In genomic region chr3:47473391-47473790, GRCh38 we compare ENCODE assay signal across 13 cellular contexts. TPM values are rescaled to one million over a fixed set of nuclear protein-coding genes. Genes with fewer than 3 reads are reported as not detected.
DNase-seq lines count a peak whose midpoint lies in the region; ATAC-seq and TF ChIP-seq lines count a peak whose summit lies in the region.
"Had no signal": no experiment of that assay in that cellular context is flagged by ENCODE, and none has a peak within 500 bp of the region (broad histone marks: within the 10 kb centered on the region; RNA-seq: fewer than 3 reads in every experiment).

No MANE protein-coding gene starts in this region.

- no peak overlapping the region for H3K27ac ChIP-seq in RWPE1
- H3K27ac ChIP-seq: esophagus muscularis mucosa, uterus had no signal

- H3K36me3 Mint-ChIP-seq in activated T-cell treated with anti-CD3 and anti-CD28 coated beads, Interleukin-2, amount 50 U/mL, for 72 hours (ENCODE audit: insufficient read depth in 2 of 2) = peaks cover 0 to 2% of the 10 kb centered on the region in 2 donors
- peaks cover 7% of the 10 kb centered on the region for H3K36me3 Mint-ChIP-seq in WTC11
- no peaks in the 10 kb centered on the region for H3K36me3 Mint-ChIP-seq in glutamatergic neuron (ENCODE audit: unreplicated experiment)
- peaks cover 6% of the 10 kb centered on the region for H3K36me3 Mint-ChIP-seq in stimulated activated memory B cell treated with anti-CD40 and anti-IgM and Interleukin-4, amounts not matched to agents 10 μg/mL and 1 μg/mL and 100 μg/mL, for 72 hours

- H3K9me3 Mint-ChIP-seq in activated T-cell treated with anti-CD3 and anti-CD28 coated beads, Interleukin-2, amount 50 U/mL, for 72 hours = no peaks in the 10 kb centered on the region
- peaks cover 4% of the 10 kb centered on the region; the same call in 1 of the 2 replicates for H3K9me3 Mint-ChIP-seq in WTC11
- peaks cover 4% of the 10 kb centered on the region for H3K9me3 Mint-ChIP-seq in glutamatergic neuron (ENCODE audit: unreplicated experiment)
- no peaks in the 10 kb centered on the region for H3K9me3 Mint-ChIP-seq in stimulated activated memory B cell treated with anti-CD40 and anti-IgM and Interleukin-4, amounts not matched to agents 10 μg/mL and 1 μg/mL and 100 μg/mL, for 72 hours

- CTCF ChIA-PET in WTC11 (lab: Charles Lee) (interaction anchor here (1.1 kb wide), 1 partner anchor 52 kb away, joined by 8 read pairs; no protein-coding TSS in a partner anchor), RWPE1 (lab: Yijun Ruan, JAX) (interaction anchor here (0.6 kb wide), 1 partner anchor 114 kb away, joined by 3 read pairs; no protein-coding TSS in a partner anchor)

- H3K27ac Mint-ChIP-seq in activated T-cell treated with anti-CD3 and anti-CD28 coated beads, Interleukin-2, amount 50 U/mL, for 72 hours = peak overlapping the region; percentile 81
- H3K27ac Mint-ChIP-seq in WTC11 (peak overlapping the region; percentile 50), glutamatergic neuron (ENCODE audit: unreplicated experiment) (no peak overlapping the region)
- peak overlapping the region; percentile 43 for H3K27ac Mint-ChIP-seq in stimulated activated memory B cell treated with anti-CD40 and anti-IgM and Interleukin-4, amounts not matched to agents 10 μg/mL and 1 μg/mL and 100 μg/mL, for 72 hours

- no peak for DNase-seq in activated T-cell treated with anti-CD3 and anti-CD28 coated beads, Interleukin-2, amount 50 U/mL, for 72 hours
- no peak for DNase-seq in activated T-cell treated with anti-CD3 and anti-CD28 coated beads, Interleukin-2, amount 50 U/mL, for 1 hour
- DNase-seq in WTC11 (ENCODE audit: low spot score) (no peak), glutamatergic neuron (no peak), A172 (ENCODE audit: low spot score) (no peak), RWPE1 (ENCODE audit: low spot score) (no peak)
- DNase-seq: activated CD8-positive, alpha-beta memory T cell treated with anti-CD3 and anti-CD28 coated beads, Interleukin-2, amount 50 U/mL, for 4 hours; AML-193; NCI-H1694; uterus had no signal

- H3K27me3 Mint-ChIP-seq in activated T-cell treated with anti-CD3 and anti-CD28 coated beads, Interleukin-2, amount 50 U/mL, for 72 hours (ENCODE audit: low read depth) = no peaks in the 10 kb centered on the region
- H3K27me3 Mint-ChIP-seq in WTC11 (ENCODE audit: low read depth) = no peaks in the 10 kb centered on the region
- peaks cover 4% of the 10 kb centered on the region for H3K27me3 Mint-ChIP-seq in glutamatergic neuron (ENCODE audit: unreplicated experiment)
- no peaks in the 10 kb centered on the region for H3K27me3 Mint-ChIP-seq in stimulated activated memory B cell treated with anti-CD40 and anti-IgM and Interleukin-4, amounts not matched to agents 10 μg/mL and 1 μg/mL and 100 μg/mL, for 72 hours

- H3K4me3 Mint-ChIP-seq in activated T-cell treated with anti-CD3 and anti-CD28 coated beads, Interleukin-2, amount 50 U/mL, for 72 hours = peak overlapping the region; percentile 88 to 94
- peak overlapping the region; percentile 66 for H3K4me3 Mint-ChIP-seq in WTC11
- H3K4me3 Mint-ChIP-seq in glutamatergic neuron (ENCODE audit: unreplicated experiment) = peak overlapping the region; percentile 78
- H3K4me3 Mint-ChIP-seq in stimulated activated memory B cell treated with anti-CD40 and anti-IgM and Interleukin-4, amounts not matched to agents 10 μg/mL and 1 μg/mL and 100 μg/mL, for 72 hours = peak overlapping the region; percentile 70

- H3K4me1 Mint-ChIP-seq in activated T-cell treated with anti-CD3 and anti-CD28 coated beads, Interleukin-2, amount 50 U/mL, for 72 hours (ENCODE audit: low read depth) = peaks cover 37% of the 10 kb centered on the region
- H3K4me1 Mint-ChIP-seq in WTC11 (peaks cover 22% of the 10 kb centered on the region), glutamatergic neuron (ENCODE audit: low read depth, unreplicated experiment) (peaks cover 7% of the 10 kb centered on the region)
- peaks cover 35% of the 10 kb centered on the region for H3K4me1 Mint-ChIP-seq in stimulated activated memory B cell treated with anti-CD40 and anti-IgM and Interleukin-4, amounts not matched to agents 10 μg/mL and 1 μg/mL and 100 μg/mL, for 72 hours

- TF ChIP-seq CTCF in WTC11 (IDR thresholded peaks at IDR 0.05) (no peak), glutamatergic neuron (IDR thresholded peaks at IDR 0.05; ENCODE audit: partially characterized antibody, unreplicated experiment) (no peak), RWPE1 (conservative IDR thresholded peaks at IDR 0.05; ENCODE audit: low read depth) (no peak)

- ATAC-seq in activated T-cell treated with anti-CD3 and anti-CD28 coated beads, Interleukin-2, amount 50 U/mL, for 72 hours (replicated peaks in 1 of 2) = no peak
- ATAC-seq in WTC11 (no peak), GM18517 (IDR thresholded peaks at IDR 0.05; ENCODE audit: unreplicated experiment) (no peak)
- no peak for ATAC-seq in stimulated activated memory B cell treated with anti-CD40 and anti-IgM and Interleukin-4, amounts not matched to agents 10 μg/mL and 1 μg/mL and 100 μg/mL, for 72 hours

- POLR2A ChIA-PET in WTC11 (lab: Charles Lee) (interaction anchor here (0.6 kb wide), 1 partner anchor 380 kb away, joined by 3 read pairs; no protein-coding TSS in a partner anchor), RWPE1 (lab: Yijun Ruan, JAX; ENCODE audit: low non-redundant PET) (no interaction called here)

TF ChIP-seq in WTC11, 78 proteins besides CTCF, POLR2A, EP300 and RAD21:
- TF ChIP-seq CBFB (CRISPR knock-in tag; IDR thresholded peaks at IDR 0.05; ENCODE audit: low read depth) (no peak), MXD4 (CRISPR knock-in tag; IDR thresholded peaks at IDR 0.05; ENCODE audit: borderline replicate concordance) (no peak), TEAD4 (CRISPR knock-in tag; IDR thresholded peaks at IDR 0.05) (no peak), PRRX2 (CRISPR knock-in tag; IDR thresholded peaks at IDR 0.05) (no peak), NFE2L1 (CRISPR knock-in tag; IDR thresholded peaks at IDR 0.05) (no peak), ZNF219 (CRISPR knock-in tag; IDR thresholded peaks at IDR 0.05; ENCODE audit: borderline replicate concordance) (no peak), SP1 (CRISPR knock-in tag; conservative IDR thresholded peaks at IDR 0.05) (no peak), ATF2 (CRISPR knock-in tag; IDR thresholded peaks at IDR 0.05; ENCODE audit: borderline replicate concordance, low read depth) (no peak)
- TF ChIP-seq, protein P1, sequence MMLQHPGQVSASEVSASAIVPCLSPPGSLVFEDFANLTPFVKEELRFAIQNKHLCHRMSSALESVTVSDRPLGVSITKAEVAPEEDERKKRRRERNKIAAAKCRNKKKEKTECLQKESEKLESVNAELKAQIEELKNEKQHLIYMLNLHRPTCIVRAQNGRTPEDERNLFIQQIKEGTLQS (CRISPR knock-in tag; conservative IDR thresholded peaks at IDR 0.05) = no peak

RNA-seq across cellular contexts. Expression of gene SCAP, which starts 2.4 kb away (rescaled TPM):
- 10 to 100 TPM; 57.3 to 60.4 TPM for total RNA-seq in activated T-cell treated with anti-CD3 and anti-CD28 coated beads, Interleukin-2, amount 50 U/mL, for 72 hours
- total RNA-seq in WTC11 (2021) (115 to 117 TPM (median 117 TPM) in 3 replicates), glutamatergic neuron (ENCODE audit: unreplicated experiment) (82.7 TPM)
- 55.1 and 60.6 TPM in 2 replicates for total RNA-seq in A172 (2014; rRNA removed; shearing (Covaris generic))

RNA-seq across cellular contexts. Expression of gene ELP6, which starts 40.1 kb away (rescaled TPM):
- 10 to 100 TPM; 44.4 to 45.5 TPM for total RNA-seq in activated T-cell treated with anti-CD3 and anti-CD28 coated beads, Interleukin-2, amount 50 U/mL, for 72 hours
- 62.0 to 67.6 TPM (median 65.4 TPM) in 3 replicates for total RNA-seq in WTC11 (2021)
- 40.0 TPM for total RNA-seq in glutamatergic neuron (ENCODE audit: unreplicated experiment)
- 31.0 and 31.5 TPM in 2 replicates for total RNA-seq in A172 (2014; rRNA removed; shearing (Covaris generic))
